Comparison of ENCODE assay signal across 1 cellular context in genomic region chr2:26729311-26729710, GRCh38.
TF ChIP-seq lines count a peak whose summit lies in the region.

No MANE protein-coding gene starts in this region.

TF ChIP-seq in K562, 482 proteins besides CTCF, POLR2A, EP300 and RAD21:
- TF ChIP-seq RBM25 (IDR thresholded peaks at IDR 0.05; ENCODE audit: low read depth, low read length, severe bottlenecking) (peak; percentile 86), CC2D1A (IDR thresholded peaks at IDR 0.05) (no peak), SNRNP70 (optimal IDR thresholded peaks at IDR 0.05; ENCODE audit: low read depth, low read length) (no peak), KDM1A (IDR thresholded peaks at IDR 0.05) (peak; percentile 37 to 60; a peak in 1 of 4 replicates), RREB1 (CRISPR knock-in tag; IDR thresholded peaks at IDR 0.05) (no peak), SMARCA5 (IDR thresholded peaks at IDR 0.05) (0 out of 2 replicates have a peak, but pooled peaks have one; percentile 39), BCOR (IDR thresholded peaks at IDR 0.05) (peak; percentile 87), CBX1 (IDR thresholded peaks at IDR 0.05; ENCODE audit: low read depth) (0 out of 2 replicates have a peak, but pooled peaks have one; percentile 23), HDAC2 (IDR thresholded peaks at IDR 0.05) (0 out of 2 replicates have a peak, but pooled peaks have one; percentile 37), RERE (CRISPR knock-in tag; IDR thresholded peaks at IDR 0.05; ENCODE audit: borderline replicate concordance) (no peak)
TF ChIP-seq in K562: peak in this region for 6.
